Comparison of ENCODE assay signal across 21 cellular contexts in genomic region chr22:42189761-42190160, GRCh38. TPM values are rescaled to one million over a fixed set of nuclear protein-coding genes. Genes with fewer than 3 reads are reported as not detected.
A peak's percentile ranks its signal among the peaks of the same experiment; 100 is the strongest.
DNase-seq lines count a peak whose midpoint lies in the region; ATAC-seq, FAIRE-seq and TF ChIP-seq lines count a peak whose summit lies in the region.
"Had no signal": no experiment of that assay in that cellular context is flagged by ENCODE, and none has a peak within 500 bp of the region (broad histone marks: within the 10 kb centered on the region; RNA-seq: fewer than 3 reads in every experiment).

No MANE protein-coding gene starts in this region.

- no peak for ATAC-seq in SK-N-SH treated with all-trans-retinoic acid at 6 μM for 48 hours
- ATAC-seq in T-helper 17 cell, result no peak

- TF ChIP-seq CTCF in SK-N-SH (IDR thresholded peaks at IDR 0.05), result no peak

- TF ChIP-seq RAD21 in SK-N-SH (IDR thresholded peaks at IDR 0.05; ENCODE audit: low read length), result no peak

- H3K36me3 Mint-ChIP-seq in T-helper 17 cell (ENCODE audit: low read depth), result peaks cover 2% of the 10 kb centered on the region
- H3K36me3 Mint-ChIP-seq in T-helper 2 cell treated with Interferon-gamma antibody and Interleukin-4, amounts not matched to agents 5 μg/mL and 100 μg/mL, for 36 hours (ENCODE audit: low read depth), result peaks cover 6% of the 10 kb centered on the region

- no peaks in the 10 kb centered on the region for H3K9me3 ChIP-seq in SK-N-SH
- H3K9me3 ChIP-seq in T-helper 17 cell (ENCODE audit: control insufficient read depth, low read length, poor library complexity, severe bottlenecking), result no peaks in the 10 kb centered on the region
- H3K9me3 ChIP-seq: BLaER1 had no signal

- peak overlapping the region; percentile 97 for H3K27ac Mint-ChIP-seq in T-helper 17 cell
- H3K27ac Mint-ChIP-seq in T-helper 2 cell treated with Interferon-gamma antibody and Interleukin-4, amounts not matched to agents 5 μg/mL and 100 μg/mL, for 36 hours, result no peak overlapping the region
- H3K27ac Mint-ChIP-seq: B cell had no signal

- H3K4me1 Mint-ChIP-seq in T-helper 17 cell, result peaks cover 65% of the 10 kb centered on the region
- H3K4me1 Mint-ChIP-seq in T-helper 2 cell treated with Interferon-gamma antibody and Interleukin-4, amounts not matched to agents 5 μg/mL and 100 μg/mL, for 36 hours (ENCODE audit: low read depth), result peaks cover 25% of the 10 kb centered on the region

- no peak for TF ChIP-seq EP300 in SK-N-SH (IDR thresholded peaks at IDR 0.05; ENCODE audit: borderline replicate concordance in 1 of 2, low read depth in 1 of 2, low read length in 1 of 2)

- no peak overlapping the region for H3K9ac ChIP-seq in SK-N-SH
- H3K9ac ChIP-seq: BLaER1 had no signal

- no peaks in the 10 kb centered on the region; a peak in 1 of 4 replicates for H3K4me1 ChIP-seq in SK-N-SH (ENCODE audit: control insufficient read depth in 1 of 2, insufficient read depth in 2 of 2, low read depth in 1 of 2, low read length in 1 of 2)

- H3K36me3 ChIP-seq in SK-N-SH (replicated peaks in 1 of 2; ENCODE audit: control insufficient read depth in 1 of 2, insufficient read depth in 2 of 2, low read length in 1 of 2), result no peaks in the 10 kb centered on the region

- H2AFZ ChIP-seq in SK-N-SH (ENCODE audit: low read depth), result no peak overlapping the region

- no peak for FAIRE-seq in H54 (lab: Jason Lieb, UNC)
- FAIRE-seq: A204.1, D721Med, GM18507 had no signal

- no peak overlapping the region for H3K4me3 Mint-ChIP-seq in T-helper 17 cell
- H3K4me3 Mint-ChIP-seq in T-helper 2 cell treated with Interferon-gamma antibody and Interleukin-4, amounts not matched to agents 5 μg/mL and 100 μg/mL, for 36 hours, result no peak overlapping the region
- H3K4me3 Mint-ChIP-seq: B cell; CD4-positive, alpha-beta T cell; CD8-positive, alpha-beta memory T cell had no signal

- 95% methylated on average over 4 of the region's 4 CpGs for WGBS in SK-N-SH (ENCODE audit: low lambda C conversion rate)

- POLR2A ChIA-PET in SK-N-SH (lab: Yijun Ruan, JAX), result no interaction called here

- CTCF ChIA-PET in SK-N-SH (lab: Yijun Ruan, JAX), result no interaction called here

- H3K4me2 ChIP-seq in SK-N-SH, result no peak overlapping the region
- H3K4me2 ChIP-seq: BLaER1 had no signal

- no peak for TF ChIP-seq POLR2A in H54 (IDR thresholded peaks at IDR 0.05; ENCODE audit: low read depth, low read length)

- no peaks in the 10 kb centered on the region for H3K27me3 Mint-ChIP-seq in T-helper 17 cell
- H3K27me3 Mint-ChIP-seq in T-helper 2 cell treated with Interferon-gamma antibody and Interleukin-4, amounts not matched to agents 5 μg/mL and 100 μg/mL, for 36 hours (ENCODE audit: low read depth), result no peaks in the 10 kb centered on the region
- H3K27me3 Mint-ChIP-seq: B cell; CD4-positive, alpha-beta T cell; CD8-positive, alpha-beta memory T cell had no signal

- no peaks in the 10 kb centered on the region for H3K27me3 ChIP-seq in SK-N-SH (ENCODE audit: insufficient read depth)
- H3K27me3 ChIP-seq: BLaER1 had no signal

- DNase-seq in SK-N-SH (no peak), T-helper 17 cell (no peak), epithelial cell of prostate (ENCODE audit: low read depth, low spot score) (no peak), H54 (ENCODE audit: insufficient read length, low spot score) (no peak)
- no peak for DNase-seq in T-helper 2 cell treated with Interferon-gamma antibody and Interleukin-4, amounts not matched to agents 5 μg/mL and 100 μg/mL, for 36 hours (ENCODE audit: low spot score)
- DNase-seq: CD4-positive, alpha-beta T cell; CD8-positive, alpha-beta memory T cell; DMS 273 treated with DMSO at 0.1 percent for 48 hours; DMS79 treated with DMSO at 0.1 percent for 48 hours; GF-D8; GOT3; H7; HCEC 1CT had no signal

- no peaks in the 10 kb centered on the region for H3K9me2 ChIP-seq in SK-N-SH

- H3K9me3 Mint-ChIP-seq in T-helper 2 cell treated with Interferon-gamma antibody and Interleukin-4, amounts not matched to agents 5 μg/mL and 100 μg/mL, for 36 hours, result no peaks in the 10 kb centered on the region
- H3K9me3 Mint-ChIP-seq: CD4-positive, alpha-beta T cell; CD8-positive, alpha-beta memory T cell had no signal

- 0 out of 2 replicates have a peak, but pooled peaks cover 3% of the 10 kb centered on the region for H3K79me2 ChIP-seq in SK-N-SH (ENCODE audit: insufficient read depth)

- H3F3A ChIP-seq in SK-N-SH (replicated peaks; ENCODE audit: insufficient read depth), result no peaks in the 10 kb centered on the region

- no peak overlapping the region for H3K4me3 ChIP-seq in SK-N-SH (ENCODE audit: low read depth in 2 of 2, low read length in 1 of 2)
- H3K4me3 ChIP-seq: BLaER1 had no signal

- H4K20me1 ChIP-seq in SK-N-SH (ENCODE audit: insufficient read depth), result peaks cover 71% of the 10 kb centered on the region

- H3K27ac ChIP-seq in SK-N-SH (ENCODE audit: low read depth in 2 of 2, low read length in 1 of 2) (no peak overlapping the region), epithelial cell of prostate (peak overlapping the region; percentile 4)
- H3K27ac ChIP-seq: 22Rv1, BLaER1, C4-2B had no signal

TF ChIP-seq in SK-N-SH, 30 proteins besides CTCF, POLR2A, EP300 and RAD21:
- TF ChIP-seq POLR2AphosphoS5 (IDR thresholded peaks at IDR 0.05; ENCODE audit: low read depth, low read length) (no peak), SMC3 (IDR thresholded peaks at IDR 0.05; ENCODE audit: low read depth, low read length) (no peak), REST (IDR thresholded peaks at IDR 0.05; ENCODE audit: low read depth, low read length) (peak; percentile 72; the same call in 1 of the 2 replicates)

TF ChIP-seq in SK-N-SH treated with all-trans-retinoic acid at 6 μM for 48 hours, 23 proteins besides CTCF, POLR2A, EP300 and RAD21 (continues in another document):
- TF ChIP-seq ZFP30 (CRISPR knock-in tag; IDR thresholded peaks at IDR 0.05) (no peak), ZC3H10 (CRISPR knock-in tag; IDR thresholded peaks at IDR 0.05) (no peak), ZFP3 (CRISPR knock-in tag; IDR thresholded peaks at IDR 0.05) (no peak), ISL1 (CRISPR knock-in tag; IDR thresholded peaks at IDR 0.05) (no peak), ZNF70 (CRISPR knock-in tag; IDR thresholded peaks at IDR 0.05) (no peak), TOX (CRISPR knock-in tag; IDR thresholded peaks at IDR 0.05; ENCODE audit: borderline replicate concordance) (no peak), OSR1 (CRISPR knock-in tag; IDR thresholded peaks at IDR 0.05) (no peak), SNAI2 (CRISPR knock-in tag; IDR thresholded peaks at IDR 0.05) (no peak), PATZ1 (CRISPR knock-in tag; IDR thresholded peaks at IDR 0.05; ENCODE audit: borderline replicate concordance) (no peak), ESRRG (CRISPR knock-in tag; IDR thresholded peaks at IDR 0.05) (no peak), POU6F1 (CRISPR knock-in tag; IDR thresholded peaks at IDR 0.05; ENCODE audit: borderline replicate concordance, low read depth) (no peak), RARB (CRISPR knock-in tag; IDR thresholded peaks at IDR 0.05) (no peak), TCF4 (CRISPR knock-in tag; IDR thresholded peaks at IDR 0.05; ENCODE audit: borderline replicate concordance) (no peak)

RNA-seq across cellular contexts. Expression of gene CYP2D6, which starts 59.2 kb away (rescaled TPM):
- 0.26 and 0.32 TPM in 2 replicates for polyA plus RNA-seq in SK-N-SH (2012; rRNA removed)
- polyA plus RNA-seq in SK-N-SH (2012; cell fraction: cytosol; rRNA removed), result 0.03 and 0.05 TPM in 2 replicates
- polyA plus RNA-seq in SK-N-SH (2012; cell fraction: nucleus; rRNA removed), result 5.0 and 6.1 TPM in 2 replicates
- 1 to 10 TPM; 5.9 to 9.6 TPM for total RNA-seq in T-helper 17 cell
